In genomic region chr9:27602954-27603353, GRCh38 we compare ENCODE assay signal across 16 cellular contexts. TPM values are rescaled to one million over a fixed set of nuclear protein-coding genes. Genes with fewer than 3 reads are reported as not detected.
A peak's percentile ranks its signal among the peaks of the same experiment; 100 is the strongest.
DNase-seq lines count a peak whose midpoint lies in the region; ATAC-seq and TF ChIP-seq lines count a peak whose summit lies in the region.
"Had no signal": no experiment of that assay in that cellular context is flagged by ENCODE, and none has a peak within 500 bp of the region (broad histone marks: within the 10 kb centered on the region; RNA-seq: fewer than 3 reads in every experiment).

No MANE protein-coding gene starts in this region.

- H4K20me1 ChIP-seq in osteoblast (ENCODE audit: insufficient read depth, low read length), result no peaks in the 10 kb centered on the region

- H3K4me3 ChIP-seq in osteoblast (ENCODE audit: insufficient read depth, low read length) (no peak overlapping the region), transverse colon (no peak overlapping the region)
- H3K4me3 ChIP-seq: SJSA1 had no signal

- H3K36me3 ChIP-seq in osteoblast (ENCODE audit: insufficient read depth, low read length), result no peaks in the 10 kb centered on the region
- no peaks in the 10 kb centered on the region for H3K36me3 ChIP-seq in transverse colon
- H3K36me3 ChIP-seq: SJSA1 had no signal

- WGBS in transverse colon (ENCODE audit: low coverage in 1 of 2), 2 donors, result 80 to 93% methylated on average over 3 to 4 of the region's 4 CpGs

- TF ChIP-seq EP300 in transverse colon (IDR thresholded peaks at IDR 0.05; ENCODE audit: low read depth), result no peak

- no peak overlapping the region for H3K4me2 ChIP-seq in osteoblast (ENCODE audit: insufficient read depth, low read length)

- in situ Hi-C loops in transverse colon (cut with MboI; ENCODE audit: low pct_ligation_motif_present in 1 of 4, low pct_unique_long_range_greater_than_20kb in 1 of 4, low sequenced_read_pairs in 3 of 4), result no loop called here

- ATAC-seq in HG03095 (IDR thresholded peaks at IDR 0.05; ENCODE audit: unreplicated experiment) (no peak), GM21515 (IDR thresholded peaks at IDR 0.05; ENCODE audit: unreplicated experiment) (no peak)
- ATAC-seq: Right ventricle myocardium inferior had no signal

- H3K27ac ChIP-seq in osteoblast (ENCODE audit: low read depth, low read length) (no peak overlapping the region), transverse colon (peak overlapping the region in 3 of 4 donors; percentile 25 to 54 (median 46))
- H3K27ac ChIP-seq: SJSA1 had no signal

- intact Hi-C loops in transverse colon (cut with DNase I; ENCODE audit: low total_unique reads), result no loop called here

- DNase-seq in SK-N-DZ (ENCODE audit: low spot score) (peak; percentile 76), kidney tubule cell (ENCODE audit: low spot score) (peak; percentile 20), osteoblast (ENCODE audit: insufficient read length, low spot score, missing footprints) (peak; percentile 55), transverse colon (no peak), HK-2 (ENCODE audit: unreplicated experiment) (no peak)
- DNase-seq: DMS53, EL, GF-D8, Karpas-422, NCI-H187, NCI-H446 treated with DMSO at 0.1 percent for 48 hours, NCI-H526 treated with DMSO at 0.1 percent for 48 hours had no signal

- TF ChIP-seq POLR2A in transverse colon (IDR thresholded peaks at IDR 0.05), result no peak

- H3K4me1 ChIP-seq in osteoblast (ENCODE audit: insufficient read depth, low read length) (no peaks in the 10 kb centered on the region), transverse colon (peaks cover 0 to 7% (median 0%) of the 10 kb centered on the region in 4 donors)
- H3K4me1 ChIP-seq: SJSA1 had no signal

- no peaks in the 10 kb centered on the region for H3K9me3 ChIP-seq in osteoblast (ENCODE audit: low read depth, low read length)
- H3K9me3 ChIP-seq in transverse colon, result no peaks in the 10 kb centered on the region
- H3K9me3 ChIP-seq: SJSA1 had no signal

- H3K79me2 ChIP-seq in osteoblast (ENCODE audit: insufficient read depth, low read length), result no peaks in the 10 kb centered on the region

- TF ChIP-seq CTCF in osteoblast (IDR thresholded peaks at IDR 0.05; ENCODE audit: extremely low read depth, low read depth, low read length) (no peak), transverse colon (IDR thresholded peaks at IDR 0.05) (no peak)

- H3K27me3 ChIP-seq in osteoblast (ENCODE audit: insufficient read depth, low read length) (no peaks in the 10 kb centered on the region), transverse colon (no peaks in the 10 kb centered on the region)
- H3K27me3 ChIP-seq: SJSA1 had no signal

- no peak overlapping the region for H2AFZ ChIP-seq in osteoblast (ENCODE audit: low read length)

RNA-seq across cellular contexts. Expression of gene C9orf72, which starts 29.7 kb away (rescaled TPM):
- 17.4 and 18.8 TPM in 2 replicates for polyA plus RNA-seq in SK-N-DZ (2014; cell fraction: cytosol; rRNA removed)
- 44.3 and 47.1 TPM in 2 replicates for polyA plus RNA-seq in SK-N-DZ (2014; cell fraction: nucleus; rRNA removed)
- total RNA-seq in osteoblast (6.5 and 8.8 TPM in 2 replicates), transverse colon (10 to 100 TPM in 3 of 4 donors, 1 to 10 TPM in 1; 7.9 to 31.0 (median 15.0) TPM)

Comparison
In these comparisons a context has a peak if more than half of its experiments do, and no peak if none do; other contexts are left out.
1. DNase-seq: peak in SK-N-DZ (single experiment), kidney tubule cell (single experiment) and osteoblast (single experiment); none in transverse colon (single experiment) and HK-2 (single experiment).